Comparison of ENCODE assay signal across 8 cellular contexts in the genomic region with DNA sequence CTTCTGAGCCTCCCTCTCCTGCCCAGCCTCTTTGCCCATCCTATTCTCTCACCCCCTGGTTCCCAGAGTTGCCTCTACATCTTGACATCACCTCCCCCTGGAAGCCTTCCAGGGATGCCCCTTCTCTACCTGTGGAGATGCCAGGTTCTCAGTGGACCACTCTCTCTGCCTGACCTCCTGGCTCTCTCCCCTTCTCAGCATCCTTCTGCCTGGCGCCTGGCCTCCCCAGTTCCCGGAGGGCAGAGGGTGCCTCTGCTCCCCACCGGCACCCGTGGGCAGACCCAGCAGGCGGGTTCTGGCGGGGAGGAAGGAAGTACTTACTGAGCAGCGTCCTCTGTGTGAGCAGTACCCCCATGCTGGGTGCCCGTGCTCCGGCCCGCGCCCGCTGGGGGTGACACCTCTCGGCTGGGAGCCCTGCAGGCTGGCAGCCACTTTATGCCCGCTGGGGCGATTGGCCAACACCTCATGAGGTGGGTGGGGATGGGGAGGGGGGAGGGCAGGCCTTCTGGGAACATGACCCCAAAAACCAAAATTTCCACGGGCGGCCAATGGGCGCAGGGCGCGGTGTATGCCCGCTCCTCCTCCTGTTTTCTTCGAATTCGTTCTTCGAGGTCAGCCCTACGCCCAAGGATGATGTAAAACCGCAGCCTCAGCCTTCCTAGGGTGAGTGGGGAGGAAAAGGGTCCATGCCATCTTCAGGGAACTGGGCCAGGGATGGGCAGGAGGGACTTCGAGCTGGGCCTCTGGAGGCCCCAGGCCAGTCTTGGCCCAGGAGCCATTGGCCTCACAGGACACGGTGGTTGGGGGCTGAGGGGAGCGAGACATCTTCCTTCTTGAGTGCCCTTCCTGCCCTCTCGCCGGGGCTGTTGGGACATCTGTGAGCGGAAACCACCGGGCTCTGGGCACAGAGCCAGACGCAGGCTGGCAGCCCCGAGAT. TPM values are rescaled to one million over a fixed set of nuclear protein-coding genes. Genes with fewer than 3 reads are reported as not detected.
DNase-seq lines count a peak whose midpoint lies in the region; ATAC-seq, FAIRE-seq and TF ChIP-seq lines count a peak whose summit lies in the region.

A gene (minus strand): TSS at position 407 of the 937 bp plus-strand sequence. CDS start 52 bp downstream, at position 355.

- H3K4me1 Mint-ChIP-seq in activated naive CD4-positive, alpha-beta T cell treated with anti-CD3 and anti-CD28 coated beads, Interleukin-2, amount 10 ng/mL, durations not matched to agents 7 days and 5 days: peaks cover 69% of the 10 kb centered on the region

- CTCF ChIA-PET in activated naive CD4-positive, alpha-beta T cell treated with anti-CD3 and anti-CD28 coated beads, Interleukin-2, amount 10 ng/mL, durations not matched to agents 7 days and 5 days (lab: Charles Lee): interaction anchor here (0.7 to 2.2 kb wide), 8 partner anchors 11 to 159 kb away, joined by 3 to 6 read pairs (median 4); no protein-coding TSS in a partner anchor
- CTCF ChIA-PET in SK-N-SH (lab: Yijun Ruan, JAX): interaction anchor here (1.0 to 3.8 kb wide), 2 partner anchors 21 to 159 kb away, joined by 4 to 25 read pairs; no protein-coding TSS in a partner anchor

- peak; percentile 81 for FAIRE-seq in GM12891 (lab: Jason Lieb, UNC)

- H3K27me3 ChIP-seq in mucosa of rectum (ENCODE audit: control insufficient read depth in 2 of 2, insufficient read depth in 2 of 2, low read length in 2 of 2): no peaks in the 10 kb centered on the region
- H3K27me3 ChIP-seq in tibial artery: peaks cover 0 to 6% of the 10 kb centered on the region in 2 donors
- H3K27me3 ChIP-seq in SK-N-SH (ENCODE audit: insufficient read depth): no peaks in the 10 kb centered on the region

- H3K9ac ChIP-seq in mucosa of rectum (ENCODE audit: low read depth in 1 of 2, low read length in 2 of 2) (peak within 1 kb of the TSS; percentile 60 to 63), SK-N-SH (no peak within 1 kb of the TSS)

- peak within 1 kb of the TSS; percentile 41 to 68 for H3K4me3 ChIP-seq in mucosa of rectum (ENCODE audit: low read length in 2 of 2)
- peak within 1 kb of the TSS; percentile 26 to 28 for H3K4me3 ChIP-seq in tibial artery
- no peak within 1 kb of the TSS for H3K4me3 ChIP-seq in SK-N-SH (ENCODE audit: low read depth in 2 of 2, low read length in 1 of 2)

- H2AFZ ChIP-seq in SK-N-SH (ENCODE audit: low read depth): no peak within 1 kb of the TSS

- DNase-seq in GM12891 (ENCODE audit: insufficient read length, low spot score) (no peak), OCI-M1 (lab: John Stamatoyannopoulos, UW) (peak; percentile 83), tibial artery (peak; percentile 70 to 85), omental fat pad (ENCODE audit: low spot score) (no peak), SK-N-SH (no peak), AG08396 (ENCODE audit: low spot score) (no peak)
- DNase-seq in activated naive CD4-positive, alpha-beta T cell treated with anti-CD3 and anti-CD28 coated beads, Interleukin-2, amount 10 ng/mL, durations not matched to agents 7 days and 5 days: peak; percentile 84

- TF ChIP-seq EP300 in SK-N-SH (IDR thresholded peaks at IDR 0.05; ENCODE audit: borderline replicate concordance in 1 of 2, low read depth in 1 of 2, low read length in 1 of 2): no peak

- H3K27ac Mint-ChIP-seq in activated naive CD4-positive, alpha-beta T cell treated with anti-CD3 and anti-CD28 coated beads, Interleukin-2, amount 10 ng/mL, durations not matched to agents 7 days and 5 days: peak within 1 kb of the TSS; percentile 100

- intact Hi-C loops in tibial artery (cut with DNase I; ENCODE audit: low total_unique reads): no loop called here

- H3K9me3 ChIP-seq in mucosa of rectum (ENCODE audit: control insufficient read depth in 2 of 2, low read length in 2 of 2) (no peaks in the 10 kb centered on the region), tibial artery (no peaks in the 10 kb centered on the region), SK-N-SH (no peaks in the 10 kb centered on the region)

- 87% methylated on average over 19 of the region's 35 CpGs for WGBS in SK-N-SH (ENCODE audit: low lambda C conversion rate)

- H3K27ac ChIP-seq in mucosa of rectum (ENCODE audit: low read depth in 2 of 2, low read length in 2 of 2) (peak within 1 kb of the TSS; percentile 60 to 78), tibial artery (no peak within 1 kb of the TSS), SK-N-SH (ENCODE audit: low read depth in 2 of 2, low read length in 1 of 2) (no peak within 1 kb of the TSS)

- H3K9me3 Mint-ChIP-seq in activated naive CD4-positive, alpha-beta T cell treated with anti-CD3 and anti-CD28 coated beads, Interleukin-2, amount 10 ng/mL, durations not matched to agents 7 days and 5 days: no peaks in the 10 kb centered on the region

- H3K79me2 ChIP-seq in SK-N-SH (ENCODE audit: insufficient read depth): no peaks in the 10 kb centered on the region

- H3K4me1 ChIP-seq in mucosa of rectum (ENCODE audit: control insufficient read depth in 2 of 2, insufficient read depth in 2 of 2, low read length in 2 of 2): peaks cover 5 to 8% of the 10 kb centered on the region in 2 donors
- H3K4me1 ChIP-seq in tibial artery: peaks cover 0 to 5% (median 4%) of the 10 kb centered on the region in 4 donors
- H3K4me1 ChIP-seq in SK-N-SH (ENCODE audit: control insufficient read depth in 1 of 2, insufficient read depth in 2 of 2, low read depth in 1 of 2, low read length in 1 of 2): peaks cover 3 to 5% of the 10 kb centered on the region in 2 experiments; a peak in 2 of 4 replicates

- TF ChIP-seq RAD21 in SK-N-SH (IDR thresholded peaks at IDR 0.05; ENCODE audit: low read length): no peak

- peaks cover 78% of the 10 kb centered on the region for H3K36me3 Mint-ChIP-seq in activated naive CD4-positive, alpha-beta T cell treated with anti-CD3 and anti-CD28 coated beads, Interleukin-2, amount 10 ng/mL, durations not matched to agents 7 days and 5 days

- H3K36me3 ChIP-seq in mucosa of rectum (ENCODE audit: control insufficient read depth in 2 of 2, insufficient read depth in 2 of 2, low read length in 2 of 2) (no peaks in the 10 kb centered on the region), tibial artery (no peaks in the 10 kb centered on the region), SK-N-SH (replicated peaks in 1 of 2; ENCODE audit: control insufficient read depth in 1 of 2, insufficient read depth in 2 of 2, low read length in 1 of 2) (no peaks in the 10 kb centered on the region)

- H4K20me1 ChIP-seq in SK-N-SH (ENCODE audit: insufficient read depth): no peaks in the 10 kb centered on the region

- ATAC-seq in omental fat pad (ENCODE audit: low FRiP score): no peak

- H3K9me2 ChIP-seq in SK-N-SH: no peaks in the 10 kb centered on the region

- POLR2A ChIA-PET in SK-N-SH (lab: Yijun Ruan, JAX): no interaction called here

- TF ChIP-seq POLR2A in GM12891 (IDR thresholded peaks at IDR 0.05; ENCODE audit: low read depth, low read length): no peak

- TF ChIP-seq CTCF in tibial artery (IDR thresholded peaks at IDR 0.05): no peak
- TF ChIP-seq CTCF in omental fat pad (IDR thresholded peaks at IDR 0.05): no peak
- TF ChIP-seq CTCF in SK-N-SH (IDR thresholded peaks at IDR 0.05): no peak

- H3K4me2 ChIP-seq in SK-N-SH: no peak within 1 kb of the TSS

- peak within 1 kb of the TSS; percentile 100 for H3K4me3 Mint-ChIP-seq in activated naive CD4-positive, alpha-beta T cell treated with anti-CD3 and anti-CD28 coated beads, Interleukin-2, amount 10 ng/mL, durations not matched to agents 7 days and 5 days

- no peaks in the 10 kb centered on the region for H3K27me3 Mint-ChIP-seq in activated naive CD4-positive, alpha-beta T cell treated with anti-CD3 and anti-CD28 coated beads, Interleukin-2, amount 10 ng/mL, durations not matched to agents 7 days and 5 days

- H3F3A ChIP-seq in SK-N-SH (replicated peaks; ENCODE audit: insufficient read depth): no peaks in the 10 kb centered on the region

TF ChIP-seq in GM12891, 5 proteins besides CTCF, POLR2A, EP300 and RAD21:
- TF ChIP-seq TAF1 (IDR thresholded peaks at IDR 0.05; ENCODE audit: low read depth, low read length) (no peak), POU2F2 (IDR thresholded peaks at IDR 0.05; ENCODE audit: low read depth, low read length) (no peak), POLR2AphosphoS5 (IDR thresholded peaks at IDR 0.05; ENCODE audit: low read depth, low read length) (no peak), PAX5 (IDR thresholded peaks at IDR 0.05; ENCODE audit: insufficient read depth, low read length, severe bottlenecking) (no peak), SPI1 (IDR thresholded peaks at IDR 0.05; ENCODE audit: low read depth, low read length) (no peak)

TF ChIP-seq in SK-N-SH, 30 proteins besides CTCF, POLR2A, EP300 and RAD21 (continues in another document):
- TF ChIP-seq TAF1 (IDR thresholded peaks at IDR 0.05; ENCODE audit: borderline replicate concordance, low read depth, low read length): no peak
- TF ChIP-seq, protein P1, sequence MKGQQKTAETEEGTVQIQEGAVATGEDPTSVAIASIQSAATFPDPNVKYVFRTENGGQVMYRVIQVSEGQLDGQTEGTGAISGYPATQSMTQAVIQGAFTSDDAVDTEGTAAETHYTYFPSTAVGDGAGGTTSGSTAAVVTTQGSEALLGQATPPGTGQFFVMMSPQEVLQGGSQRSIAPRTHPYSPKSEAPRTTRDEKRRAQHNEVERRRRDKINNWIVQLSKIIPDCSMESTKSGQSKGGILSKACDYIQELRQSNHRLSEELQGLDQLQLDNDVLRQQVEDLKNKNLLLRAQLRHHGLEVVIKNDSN (IDR thresholded peaks at IDR 0.05; ENCODE audit: borderline replicate concordance, low read depth): no peak
- TF ChIP-seq, protein P2, sequence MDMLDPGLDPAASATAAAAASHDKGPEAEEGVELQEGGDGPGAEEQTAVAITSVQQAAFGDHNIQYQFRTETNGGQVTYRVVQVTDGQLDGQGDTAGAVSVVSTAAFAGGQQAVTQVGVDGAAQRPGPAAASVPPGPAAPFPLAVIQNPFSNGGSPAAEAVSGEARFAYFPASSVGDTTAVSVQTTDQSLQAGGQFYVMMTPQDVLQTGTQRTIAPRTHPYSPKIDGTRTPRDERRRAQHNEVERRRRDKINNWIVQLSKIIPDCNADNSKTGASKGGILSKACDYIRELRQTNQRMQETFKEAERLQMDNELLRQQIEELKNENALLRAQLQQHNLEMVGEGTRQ (IDR thresholded peaks at IDR 0.05; ENCODE audit: borderline replicate concordance, low read depth, low read length): no peak
- no peak for TF ChIP-seq RFX5 (IDR thresholded peaks at IDR 0.05; ENCODE audit: low read length)
- TF ChIP-seq, protein P3, sequence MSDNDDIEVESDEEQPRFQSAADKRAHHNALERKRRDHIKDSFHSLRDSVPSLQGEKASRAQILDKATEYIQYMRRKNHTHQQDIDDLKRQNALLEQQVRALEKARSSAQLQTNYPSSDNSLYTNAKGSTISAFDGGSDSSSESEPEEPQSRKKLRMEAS (IDR thresholded peaks at IDR 0.05; ENCODE audit: low read depth): no peak

RNA-seq across cellular contexts. Expression of the gene that starts here (rescaled TPM):
- 0.28 TPM for polyA plus RNA-seq in GM12891 (2012; ENCODE audit: low read depth, missing spikeins)
- total RNA-seq in omental fat pad: 10 to 100 TPM in 1 of 4 donors, 1 to 10 TPM in 3; 7.1 to 17.8 (median 8.6) TPM
- polyA plus RNA-seq in SK-N-SH (2012; rRNA removed): not detected in 2 replicates
- not detected in 2 replicates for polyA plus RNA-seq in SK-N-SH (2012; cell fraction: cytosol; rRNA removed)
- 0.02 and 0.12 TPM in 2 replicates for polyA plus RNA-seq in SK-N-SH (2012; cell fraction: nucleus; rRNA removed)

Comparison
In these comparisons a context has a peak if more than half of its experiments do, and no peak if none do; other contexts are left out.
1. DNase-seq: peak in OCI-M1 (single experiment), activated naive CD4-positive, alpha-beta T cell treated with anti-CD3 and anti-CD28 coated beads, Interleukin-2, amount 10 ng/mL, durations not matched to agents 7 days and 5 days (single experiment) and tibial artery (2 of 2); none in GM12891 (single experiment), omental fat pad (single experiment), SK-N-SH (single experiment) and AG08396 (single experiment).
2. H3K27ac ChIP-seq: peak in mucosa of rectum (2 of 2); none in tibial artery (0 of 2) and SK-N-SH (0 of 2).
3. H3K4me3 ChIP-seq: peak in mucosa of rectum (2 of 2) and tibial artery (2 of 2); none in SK-N-SH (0 of 2).